12 cellular contexts compared by ENCODE assay signal in genomic region chr11:73965076-73965763, GRCh38. TPM values are rescaled to one million over a fixed set of nuclear protein-coding genes. Genes with fewer than 3 reads are reported as not detected.
DNase-seq lines count a peak whose midpoint lies in the region; ATAC-seq and TF ChIP-seq lines count a peak whose summit lies in the region.
"Had no signal": no experiment of that assay in that cellular context is flagged by ENCODE, and none has a peak within 500 bp of the region (broad histone marks: within the 10 kb centered on the region; RNA-seq: fewer than 3 reads in every experiment).

No MANE protein-coding gene starts in this region.

- H3K36me3 Mint-ChIP-seq in activated T-helper 2 cell treated with anti-CD3 and anti-CD28 coated beads, Interferon-gamma antibody, Interleukin-2, Interleukin-4, amounts not matched to agents 10 μg/mL and 5 μg/mL and 100 μg/mL, durations not matched to agents 14 hours and 24 hours and 36 hours (ENCODE audit: low read depth), result no peaks in the 10 kb centered on the region
- H3K36me3 Mint-ChIP-seq: CD8-positive, alpha-beta T cell; immature natural killer cell had no signal

- H3K4me3 ChIP-seq in right atrium auricular region, result no peak overlapping the region
- peak overlapping the region; percentile 52 for H3K4me3 ChIP-seq in HUES6 (ENCODE audit: low read depth, low read length)
- H3K4me3 ChIP-seq: psoas muscle had no signal

- H3K27ac ChIP-seq in right atrium auricular region (no peak overlapping the region), HUES6 (ENCODE audit: low read depth, low read length) (no peak overlapping the region)
- H3K27ac ChIP-seq: psoas muscle had no signal

- H3K4me1 Mint-ChIP-seq in activated T-helper 2 cell treated with anti-CD3 and anti-CD28 coated beads, Interferon-gamma antibody, Interleukin-2, Interleukin-4, amounts not matched to agents 10 μg/mL and 5 μg/mL and 100 μg/mL, durations not matched to agents 14 hours and 24 hours and 36 hours (ENCODE audit: low read depth), result peaks cover 27% of the 10 kb centered on the region

- no peak for TF ChIP-seq CTCF in right atrium auricular region (IDR thresholded peaks at IDR 0.05)

- H3K9me3 Mint-ChIP-seq in activated T-helper 2 cell treated with anti-CD3 and anti-CD28 coated beads, Interferon-gamma antibody, Interleukin-2, Interleukin-4, amounts not matched to agents 10 μg/mL and 5 μg/mL and 100 μg/mL, durations not matched to agents 14 hours and 24 hours and 36 hours, result no peaks in the 10 kb centered on the region
- H3K9me3 Mint-ChIP-seq: CD8-positive, alpha-beta T cell; dendritic cell treated with granulocyte-macrophage colony-stimulating factor and Interleukin-4, amounts not matched to agents 40 ng/mL and 50 ng/mL, for 4 days; immature natural killer cell had no signal

- DNase-seq in left ventricle myocardium superior (no peak), right atrium auricular region (ENCODE audit: low spot score) (no peak), HT-29 (ENCODE audit: low spot score) (no peak), NCI-H2081 treated with DMSO at 0.1 percent for 48 hours (lab: John Stamatoyannopoulos, UW) (no peak), hypothalamus (lab: John Stamatoyannopoulos, UW) (no peak)
- no peak for DNase-seq in activated T-helper 2 cell treated with anti-CD3 and anti-CD28 coated beads, Interferon-gamma antibody, Interleukin-2, Interleukin-4, amounts not matched to agents 10 μg/mL and 5 μg/mL and 100 μg/mL, durations not matched to agents 14 hours and 24 hours and 36 hours (ENCODE audit: low spot score)

- peak; percentile 22 for ATAC-seq in left ventricle myocardium superior
- ATAC-seq in GM19324 (IDR thresholded peaks at IDR 0.05; ENCODE audit: low FRiP score, unreplicated experiment), result no peak

- H3K27me3 Mint-ChIP-seq in activated T-helper 2 cell treated with anti-CD3 and anti-CD28 coated beads, Interferon-gamma antibody, Interleukin-2, Interleukin-4, amounts not matched to agents 10 μg/mL and 5 μg/mL and 100 μg/mL, durations not matched to agents 14 hours and 24 hours and 36 hours (ENCODE audit: low read depth), result no peaks in the 10 kb centered on the region

- H3K36me3 ChIP-seq in right atrium auricular region (no peaks in the 10 kb centered on the region), HUES6 (ENCODE audit: control insufficient read depth, insufficient read depth, low read length) (no peaks in the 10 kb centered on the region)

- no peaks in the 10 kb centered on the region for H3K9me3 ChIP-seq in right atrium auricular region
- no peaks in the 10 kb centered on the region for H3K9me3 ChIP-seq in HUES6 (ENCODE audit: control insufficient read depth, insufficient read depth, low read depth, low read length)
- H3K9me3 ChIP-seq: psoas muscle had no signal

- no peak overlapping the region for H3K27ac Mint-ChIP-seq in activated T-helper 2 cell treated with anti-CD3 and anti-CD28 coated beads, Interferon-gamma antibody, Interleukin-2, Interleukin-4, amounts not matched to agents 10 μg/mL and 5 μg/mL and 100 μg/mL, durations not matched to agents 14 hours and 24 hours and 36 hours
- H3K27ac Mint-ChIP-seq: dendritic cell treated with granulocyte-macrophage colony-stimulating factor and Interleukin-4, amounts not matched to agents 40 ng/mL and 50 ng/mL, for 4 days had no signal

- H3K4me1 ChIP-seq in right atrium auricular region (peaks cover 0 to 11% of the 10 kb centered on the region in 2 donors), HUES6 (ENCODE audit: control insufficient read depth, insufficient read depth, low read length) (no peaks in the 10 kb centered on the region)

- H3K9ac ChIP-seq in HUES6 (ENCODE audit: low read length), result no peak overlapping the region

- H3K27me3 ChIP-seq in right atrium auricular region, result no peaks in the 10 kb centered on the region
- no peaks in the 10 kb centered on the region for H3K27me3 ChIP-seq in HUES6 (ENCODE audit: control insufficient read depth, insufficient read depth, low read length)

- intact Hi-C loops in left ventricle myocardium superior (cut with micrococcal nuclease), result no loop called here
- intact Hi-C loops in activated T-helper 2 cell treated with anti-CD3 and anti-CD28 coated beads, Interferon-gamma antibody, Interleukin-2, Interleukin-4, amounts not matched to agents 10 μg/mL and 5 μg/mL and 100 μg/mL, durations not matched to agents 14 hours and 24 hours and 36 hours (cut with micrococcal nuclease), result loop anchor here (10.0 kb wide), 1 partner anchor 270 kb away; no protein-coding TSS in a partner anchor

- H3K4me3 Mint-ChIP-seq in activated T-helper 2 cell treated with anti-CD3 and anti-CD28 coated beads, Interferon-gamma antibody, Interleukin-2, Interleukin-4, amounts not matched to agents 10 μg/mL and 5 μg/mL and 100 μg/mL, durations not matched to agents 14 hours and 24 hours and 36 hours (ENCODE audit: low read depth), result peak overlapping the region; percentile 57
- H3K4me3 Mint-ChIP-seq: dendritic cell treated with granulocyte-macrophage colony-stimulating factor and Interleukin-4, amounts not matched to agents 40 ng/mL and 50 ng/mL, for 4 days had no signal

RNA-seq across cellular contexts. Expression of gene DNAJB13, which starts 14.4 kb away (rescaled TPM):
- total RNA-seq in left ventricle myocardium superior, result not detected
- total RNA-seq in right atrium auricular region, result not detected
- total RNA-seq in activated T-helper 2 cell treated with anti-CD3 and anti-CD28 coated beads, Interferon-gamma antibody, Interleukin-2, Interleukin-4, amounts not matched to agents 10 μg/mL and 5 μg/mL and 100 μg/mL, durations not matched to agents 14 hours and 24 hours and 36 hours, result 0.44 and 0.52 TPM in 2 replicates
- total RNA-seq in HT-29 (2014; rRNA removed; shearing (Covaris generic)), result 0.46 TPM in 1 of 2 replicates, not detected in the other
- total RNA-seq: CD8-positive, alpha-beta T cell; psoas muscle had no signal

RNA-seq across cellular contexts. Expression of gene UCP2, which starts 17.4 kb away (rescaled TPM):
- 28.6 TPM for total RNA-seq in left ventricle myocardium superior
- 10 to 100 TPM in 1 of 2 donors, 1 to 10 TPM in 1; 8.2 to 13.2 TPM for total RNA-seq in right atrium auricular region
- total RNA-seq in activated T-helper 2 cell treated with anti-CD3 and anti-CD28 coated beads, Interferon-gamma antibody, Interleukin-2, Interleukin-4, amounts not matched to agents 10 μg/mL and 5 μg/mL and 100 μg/mL, durations not matched to agents 14 hours and 24 hours and 36 hours, result 429 and 437 TPM in 2 replicates
- total RNA-seq in HT-29 (2014; rRNA removed; shearing (Covaris generic)), result 76.8 and 89.4 TPM in 2 replicates

RNA-seq across cellular contexts. Expression of gene UCP3, which starts 43.7 kb away (rescaled TPM):
- total RNA-seq in left ventricle myocardium superior, result 11.9 TPM
- 1 to 10 TPM in 1 of 2 donors, under 1 TPM in 1; 0.37 to 1.1 TPM for total RNA-seq in right atrium auricular region
- total RNA-seq in activated T-helper 2 cell treated with anti-CD3 and anti-CD28 coated beads, Interferon-gamma antibody, Interleukin-2, Interleukin-4, amounts not matched to agents 10 μg/mL and 5 μg/mL and 100 μg/mL, durations not matched to agents 14 hours and 24 hours and 36 hours, result 2.0 and 2.6 TPM in 2 replicates
- 0.64 and 0.76 TPM in 2 replicates for total RNA-seq in HT-29 (2014; rRNA removed; shearing (Covaris generic))
